29 cellular contexts compared by ENCODE assay signal in the genomic region with DNA sequence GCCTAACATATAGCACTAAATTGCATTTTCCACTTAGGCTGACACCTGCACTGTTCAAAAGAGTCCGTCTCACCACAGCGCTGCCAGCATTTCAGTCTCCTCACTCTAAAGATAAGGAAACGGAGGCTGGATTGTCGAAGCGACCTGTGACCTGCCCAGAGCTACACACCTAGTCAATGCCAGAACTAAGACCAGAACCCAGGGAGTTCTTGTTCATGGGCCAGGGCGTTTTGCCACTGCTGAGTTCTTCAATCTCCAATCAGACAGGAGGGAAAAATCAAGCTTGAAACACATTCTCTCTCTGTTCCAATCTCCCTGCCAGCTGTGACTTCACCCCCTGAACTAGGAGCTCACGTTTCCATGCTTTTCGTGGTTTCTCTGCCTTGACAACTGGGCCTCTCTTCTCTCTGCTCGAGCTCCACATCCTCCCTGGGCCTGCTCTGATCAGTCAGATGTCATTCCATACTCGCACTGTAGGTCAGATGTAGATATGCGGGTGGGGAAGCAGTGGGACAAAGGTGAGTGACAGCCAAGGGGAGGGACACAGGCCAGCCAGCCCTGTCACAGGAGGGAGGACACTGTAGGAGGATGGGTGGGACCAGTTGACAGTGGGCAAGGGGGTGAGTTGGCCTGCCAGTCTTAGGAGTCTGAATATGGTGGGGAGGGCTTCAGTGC.
A peak's percentile ranks its signal among the peaks of the same experiment; 100 is the strongest.
DNase-seq lines count a peak whose midpoint lies in the region; ATAC-seq, FAIRE-seq and TF ChIP-seq lines count a peak whose summit lies in the region.
"Had no signal": no experiment of that assay in that cellular context is flagged by ENCODE, and none has a peak within 500 bp of the region (broad histone marks: within the 10 kb centered on the region; RNA-seq: fewer than 3 reads in every experiment).

No MANE protein-coding gene starts in this region.

- H3K9me3 Mint-ChIP-seq in neural crest cell = no peaks in the 10 kb centered on the region
- H3K9me3 Mint-ChIP-seq in type B pancreatic cell = no peaks in the 10 kb centered on the region
- H3K9me3 Mint-ChIP-seq in osteocyte (ENCODE audit: unreplicated experiment) = no peaks in the 10 kb centered on the region
- H3K9me3 Mint-ChIP-seq: H9 had no signal

- WGBS in right cardiac atrium = 61% methylated on average over 11 of the region's 11 CpGs
- WGBS in K562 (ENCODE audit: insufficient coverage, low coverage, missing lambda C conversion rate) = 0% methylated on average over 10 of the region's 11 CpGs

- no peaks in the 10 kb centered on the region for H3K27me3 ChIP-seq in right cardiac atrium (ENCODE audit: control insufficient read depth, insufficient read depth)
- H3K27me3 ChIP-seq in K562 (ENCODE audit: control insufficient read depth in 2 of 2, insufficient read depth in 2 of 2, low read length in 2 of 2) = peaks cover 0 to 18% of the 10 kb centered on the region in 2 experiments; a peak in 2 of 5 replicates
- H3K27me3 ChIP-seq: BLaER1, Peyer's patch had no signal

- H3K27ac Mint-ChIP-seq in neural crest cell (ENCODE audit: unreplicated experiment) (peak overlapping the region; percentile 0), type B pancreatic cell (peak overlapping the region; percentile 19), osteocyte (ENCODE audit: unreplicated experiment) (no peak overlapping the region)
- H3K27ac Mint-ChIP-seq: activated CD8-positive, alpha-beta T cell treated with anti-CD3 and anti-CD28 coated beads, Interleukin-2, amount 10 ng/mL, durations not matched to agents 7 days and 5 days; H9 had no signal

- peak; percentile 34 to 40 for ATAC-seq in right cardiac atrium
- no peak for ATAC-seq in left cardiac atrium
- ATAC-seq in K562 = no peak
- ATAC-seq in GM18520 (IDR thresholded peaks at IDR 0.05; ENCODE audit: unreplicated experiment) = no peak
- ATAC-seq: activated CD8-positive, alpha-beta T cell treated with anti-CD3 and anti-CD28 coated beads, Interleukin-2, amount 10 ng/mL, durations not matched to agents 7 days and 5 days; lower lobe of right lung had no signal

- in situ Hi-C loops in K562 (cut with MboI) = no loop called here

- no peaks in the 10 kb centered on the region for H3K27me3 Mint-ChIP-seq in neural crest cell (ENCODE audit: low read depth)
- no peaks in the 10 kb centered on the region for H3K27me3 Mint-ChIP-seq in type B pancreatic cell
- peaks cover 41% of the 10 kb centered on the region for H3K27me3 Mint-ChIP-seq in osteocyte (ENCODE audit: unreplicated experiment)
- H3K27me3 Mint-ChIP-seq: brain had no signal

- H3K9me3 ChIP-seq in right cardiac atrium (ENCODE audit: control insufficient read depth, low read length) (no peaks in the 10 kb centered on the region), K562 (replicated peaks; ENCODE audit: control insufficient read depth, insufficient read depth, low read depth, low read length) (no peaks in the 10 kb centered on the region)
- H3K9me3 ChIP-seq: BLaER1, Caco-2, lower lobe of right lung, Peyer's patch had no signal

- H3K9ac ChIP-seq in K562 (ENCODE audit: insufficient read depth in 1 of 2, low read depth in 2 of 2, low read length in 2 of 2) = no peak overlapping the region
- H3K9ac ChIP-seq: BLaER1 had no signal

- H3K27ac ChIP-seq in right cardiac atrium (ENCODE audit: low read length) (no peak overlapping the region), K562 (ENCODE audit: extremely low read depth, low read depth, low read length) (no peak overlapping the region)
- H3K27ac ChIP-seq: BLaER1, lower lobe of right lung had no signal

- no peak for FAIRE-seq in K562 (lab: Jason Lieb, UNC)
- FAIRE-seq: frontal cortex, GM12892 had no signal

- POLR2A ChIA-PET in K562 (lab: Yijun Ruan, JAX) = interaction anchor here (0.7 kb wide), 1 partner anchor 219 kb away, joined by 3 read pairs; no protein-coding TSS in a partner anchor

- TF ChIP-seq CTCF in K562 (IDR thresholded peaks at IDR 0.05 in 2 of 3, conservative IDR thresholded peaks at IDR 0.05 in 1 of 3; ENCODE audit: insufficient read depth in 2 of 3, low read depth in 1 of 3, low read length in 3 of 3) (no peak), neural crest cell (conservative IDR thresholded peaks at IDR 0.05) (no peak), type B pancreatic cell (conservative IDR thresholded peaks at IDR 0.05) (no peak), osteocyte (IDR thresholded peaks at IDR 0.05) (no peak), foreskin fibroblast (IDR thresholded peaks at IDR 0.05; ENCODE audit: low read depth, low read length) (no peak)

- no peaks in the 10 kb centered on the region for H3K36me3 ChIP-seq in K562 (ENCODE audit: control insufficient read depth, insufficient read depth, low read length)
- H3K36me3 ChIP-seq: BLaER1, lower lobe of right lung, Peyer's patch had no signal

- no TSS peak for BruUV-seq in K562 (replicated peaks; lab: Mats Ljungman, UMichigan)

- CTCF ChIA-PET in K562 (lab: Yijun Ruan, JAX; ENCODE audit: low intra/inter-chr PET ratio) = no interaction called here

- H3K4me2 ChIP-seq in K562 (ENCODE audit: insufficient read depth, low read length) = no peak overlapping the region
- H3K4me2 ChIP-seq: BLaER1 had no signal

- DNase-seq in right cardiac atrium (no peak), left cardiac atrium (no peak), K562 (ENCODE audit: extremely low read depth in 1 of 4, low spot score in 3 of 4) (no peak), neural crest cell (ENCODE audit: low read depth, low spot score) (no peak), type B pancreatic cell (ENCODE audit: extremely low spot score, unreplicated experiment) (no peak), osteocyte (ENCODE audit: extremely low spot score, unreplicated experiment) (no peak), foreskin fibroblast (no peak)
- DNase-seq: activated CD4-positive, alpha-beta T cell treated with anti-CD3 and anti-CD28 coated beads for 1 hour; activated CD8-positive, alpha-beta T cell treated with anti-CD3 and anti-CD28 coated beads, Interleukin-2, amount 10 ng/mL, durations not matched to agents 7 days and 5 days; activated effector memory CD4-positive, alpha-beta T cell treated with Interleukin-2 at 50 U/mL for 16 hours; activated T-cell treated with anti-CD3 and anti-CD28 coated beads for 4 hours; Caco-2; effector CD4-positive, alpha-beta T cell; H9; hippocampal formation; lower lobe of right lung; NCI-H1092; NCI-H187 treated with DMSO at 0.1 percent for 48 hours; nucleus accumbens; stimulated activated CD4-positive, alpha-beta T cell treated with anti-CD3 and anti-CD28 coated beads, Interleukin-12 subunit alpha, Interleukin-12 subunit beta, amount 100 ng/mL, for 4 hours; stimulated activated CD4-positive, alpha-beta T cell treated with anti-CD3 and anti-CD28 coated beads, Interleukin-4, amount 100 ng/mL, for 24 hours; stimulated activated naive CD4-positive, alpha-beta T cell; T-helper 1 cell had no signal

- H3K4me3 Mint-ChIP-seq in neural crest cell (no peak overlapping the region), type B pancreatic cell (no peak overlapping the region), osteocyte (ENCODE audit: unreplicated experiment) (no peak overlapping the region)
- H3K4me3 Mint-ChIP-seq: activated CD8-positive, alpha-beta T cell treated with anti-CD3 and anti-CD28 coated beads, Interleukin-2, amount 10 ng/mL, durations not matched to agents 7 days and 5 days; brain; H9 had no signal

- H3K4me1 Mint-ChIP-seq in neural crest cell = no peaks in the 10 kb centered on the region
- H3K4me1 Mint-ChIP-seq in type B pancreatic cell (ENCODE audit: unreplicated experiment) = peaks cover 28% of the 10 kb centered on the region
- no peaks in the 10 kb centered on the region for H3K4me1 Mint-ChIP-seq in osteocyte (ENCODE audit: unreplicated experiment)

- no peaks in the 10 kb centered on the region for H3K9me1 ChIP-seq in K562 (ENCODE audit: control insufficient read depth, insufficient read depth, low read length)

- H3K4me1 ChIP-seq in right cardiac atrium (ENCODE audit: control insufficient read depth, insufficient read depth, low read length) (no peaks in the 10 kb centered on the region), K562 (replicated peaks in 1 of 2; ENCODE audit: control insufficient read depth in 2 of 2, insufficient read depth in 2 of 2, low read length in 2 of 2) (no peaks in the 10 kb centered on the region; a peak in 1 of 5 replicates)
- H3K4me1 ChIP-seq: BLaER1, Peyer's patch had no signal

- H3K4me3 ChIP-seq in right cardiac atrium (ENCODE audit: low read length) (no peak overlapping the region), K562 (no peak overlapping the region), foreskin fibroblast (ENCODE audit: low read depth in 1 of 2, low read length in 2 of 2) (no peak overlapping the region)
- H3K4me3 ChIP-seq: BLaER1, lower lobe of right lung, Peyer's patch had no signal

- no peak for TF ChIP-seq EP300 in K562 (IDR thresholded peaks at IDR 0.05; ENCODE audit: low read length)

- H3K79me2 ChIP-seq in K562 (ENCODE audit: control insufficient read depth, insufficient read depth, low read length) = no peaks in the 10 kb centered on the region

- no peak overlapping the region for H2AFZ ChIP-seq in K562 (ENCODE audit: low read depth, low read length)

- H3K36me3 Mint-ChIP-seq in neural crest cell (ENCODE audit: low read depth) (no peaks in the 10 kb centered on the region), type B pancreatic cell (no peaks in the 10 kb centered on the region), osteocyte (ENCODE audit: unreplicated experiment) (no peaks in the 10 kb centered on the region)
- H3K36me3 Mint-ChIP-seq: brain had no signal

- TF ChIP-seq RAD21 in K562 (CRISPR knock-in tag; conservative IDR thresholded peaks at IDR 0.05 in 1 of 2, IDR thresholded peaks at IDR 0.05 in 1 of 2) = no peak

- intact Hi-C loops in right cardiac atrium (cut with DNase I) (no loop called here), left cardiac atrium (cut with DNase I) (no loop called here), K562 (cut with micrococcal nuclease) (no loop called here)

- no peaks in the 10 kb centered on the region; the same call in 1 of the 2 replicates for H4K20me1 ChIP-seq in K562 (replicated peaks; ENCODE audit: control insufficient read depth, insufficient read depth, low read length)
- H4K20me1 ChIP-seq: BLaER1 had no signal

- TF ChIP-seq POLR2A in K562 (conservative IDR thresholded peaks at IDR 0.05) = no peak

TF ChIP-seq in K562, 482 proteins besides CTCF, POLR2A, EP300 and RAD21 (continues in another document):
- TF ChIP-seq, protein P1, sequence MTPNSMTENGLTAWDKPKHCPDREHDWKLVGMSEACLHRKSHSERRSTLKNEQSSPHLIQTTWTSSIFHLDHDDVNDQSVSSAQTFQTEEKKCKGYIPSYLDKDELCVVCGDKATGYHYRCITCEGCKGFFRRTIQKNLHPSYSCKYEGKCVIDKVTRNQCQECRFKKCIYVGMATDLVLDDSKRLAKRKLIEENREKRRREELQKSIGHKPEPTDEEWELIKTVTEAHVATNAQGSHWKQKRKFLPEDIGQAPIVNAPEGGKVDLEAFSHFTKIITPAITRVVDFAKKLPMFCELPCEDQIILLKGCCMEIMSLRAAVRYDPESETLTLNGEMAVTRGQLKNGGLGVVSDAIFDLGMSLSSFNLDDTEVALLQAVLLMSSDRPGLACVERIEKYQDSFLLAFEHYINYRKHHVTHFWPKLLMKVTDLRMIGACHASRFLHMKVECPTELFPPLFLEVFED (CRISPR knock-in tag; conservative IDR thresholded peaks at IDR 0.05) = no peak

Comparison
In these comparisons a context has a peak if more than half of its experiments do, and no peak if none do; other contexts are left out.
1. ATAC-seq: peak in right cardiac atrium (2 of 2); none in left cardiac atrium (0 of 2), K562 (single experiment) and GM18520 (single experiment).